In the genomic region with DNA sequence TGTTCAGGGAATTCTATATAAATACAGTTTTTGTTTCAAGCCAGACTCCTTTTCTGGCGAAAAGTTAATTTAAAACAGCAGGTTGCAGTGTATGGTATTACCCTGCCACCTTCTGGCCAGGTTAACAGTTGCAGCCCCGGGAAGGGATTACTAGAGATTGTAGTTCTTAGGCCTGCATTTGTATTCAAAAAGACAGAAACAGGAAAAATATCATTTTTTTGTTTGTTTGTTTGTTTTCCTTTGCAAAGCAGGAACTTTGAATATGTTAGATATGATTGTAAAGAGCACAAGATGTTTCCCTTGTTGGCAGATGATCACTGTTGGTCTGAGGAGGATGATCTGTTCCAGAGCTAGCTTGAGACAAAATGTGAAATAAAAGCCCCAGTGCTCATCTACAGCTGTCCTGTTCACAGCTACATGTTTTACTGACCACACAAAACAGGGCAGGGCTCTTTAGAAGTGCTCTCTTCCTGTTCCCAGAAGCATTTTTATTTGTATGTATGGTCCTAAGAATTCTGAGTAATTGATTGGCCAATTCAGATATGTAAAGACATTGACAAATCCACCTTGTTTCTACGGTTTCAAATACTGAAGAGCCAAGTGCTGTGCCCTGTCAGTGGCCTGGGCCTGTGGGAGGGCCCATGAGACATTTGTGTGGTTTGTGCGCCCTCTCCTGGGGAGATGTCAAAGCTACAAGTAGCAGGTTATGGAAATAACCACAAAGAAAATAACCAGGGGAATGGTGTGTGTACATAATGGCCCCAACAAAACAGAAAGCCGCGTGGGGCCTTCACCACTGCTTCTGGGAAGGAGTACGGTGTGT, we compare ENCODE assay signal across 8 cellular contexts. TPM values are rescaled to one million over a fixed set of nuclear protein-coding genes. Genes with fewer than 3 reads are reported as not detected.
DNase-seq lines count a peak whose midpoint lies in the region; ATAC-seq, FAIRE-seq and TF ChIP-seq lines count a peak whose summit lies in the region.

No MANE protein-coding gene starts in this region.

- H3K27ac ChIP-seq in upper lobe of right lung, result peak overlapping the region; percentile 53

- no peak overlapping the region for H3K4me3 Mint-ChIP-seq in glutamatergic neuron (ENCODE audit: unreplicated experiment)

- H3K36me3 ChIP-seq in GM06990 (ENCODE audit: control insufficient read depth, insufficient read depth, low read length) (no peaks in the 10 kb centered on the region), upper lobe of right lung (peaks cover 47% of the 10 kb centered on the region)

- H3K4me1 ChIP-seq in upper lobe of right lung, result peaks cover 19% of the 10 kb centered on the region

- peak; percentile 82 for TF ChIP-seq CTCF in GM06990 (IDR thresholded peaks at IDR 0.05; ENCODE audit: insufficient read depth, low read length, poor library complexity, severe bottlenecking)
- peak; percentile 90 for TF ChIP-seq CTCF in LNCaP clone FGC (IDR thresholded peaks at IDR 0.05; ENCODE audit: control insufficient read depth, extremely low read depth, insufficient read depth)
- TF ChIP-seq CTCF in glutamatergic neuron (IDR thresholded peaks at IDR 0.05; ENCODE audit: partially characterized antibody, unreplicated experiment), result peak; percentile 75
- peak; percentile 74 for TF ChIP-seq CTCF in upper lobe of right lung (IDR thresholded peaks at IDR 0.05)

- intact Hi-C loops in posterior cingulate gyrus (cut with DNase I), result loop anchor here (1.0 to 2.0 kb wide), 3 partner anchors 145 to 324 kb away; no protein-coding TSS in a partner anchor
- intact Hi-C loops in upper lobe of right lung (cut with DNase I), result loop anchor here (5.0 to 10.0 kb wide), 2 partner anchors 190 to 327 kb away; no protein-coding TSS in a partner anchor

- H3K27me3 Mint-ChIP-seq in glutamatergic neuron (ENCODE audit: unreplicated experiment), result peaks cover 1% of the 10 kb centered on the region

- no peak overlapping the region for H3K4me3 ChIP-seq in GM06990 (replicated peaks; ENCODE audit: low read depth, low read length)
- H3K4me3 ChIP-seq in LNCaP clone FGC (ENCODE audit: low read depth, low read length), result no peak overlapping the region
- no peak overlapping the region for H3K4me3 ChIP-seq in upper lobe of right lung

- ATAC-seq in SK-N-SH treated with all-trans-retinoic acid at 6 μM for 48 hours (peak; percentile 97), upper lobe of right lung (peak; percentile 95)
- ATAC-seq in activated naive CD4-positive, alpha-beta T cell treated with anti-CD3 and anti-CD28 coated beads, Interleukin-2, amount 50 U/mL, for 72 hours, result peak; percentile 94 to 96

- peak overlapping the region; percentile 70 to 75 for H3K27ac Mint-ChIP-seq in activated naive CD4-positive, alpha-beta T cell treated with anti-CD3 and anti-CD28 coated beads, Interleukin-2, amount 50 U/mL, for 72 hours
- peak overlapping the region; percentile 71 for H3K27ac Mint-ChIP-seq in glutamatergic neuron (ENCODE audit: unreplicated experiment)

- H3K27me3 ChIP-seq in GM06990 (replicated peaks; ENCODE audit: control insufficient read depth, insufficient read depth, low read length) (no peaks in the 10 kb centered on the region; the same call in 1 of the 2 replicates), upper lobe of right lung (no peaks in the 10 kb centered on the region)

- peaks cover 16% of the 10 kb centered on the region for H3K4me1 Mint-ChIP-seq in glutamatergic neuron (ENCODE audit: low read depth, unreplicated experiment)

- peak; percentile 20 for FAIRE-seq in H54 (lab: Jason Lieb, UNC)

- no peaks in the 10 kb centered on the region for H3K36me3 Mint-ChIP-seq in activated naive CD4-positive, alpha-beta T cell treated with anti-CD3 and anti-CD28 coated beads, Interleukin-2, amount 50 U/mL, for 72 hours
- H3K36me3 Mint-ChIP-seq in glutamatergic neuron (ENCODE audit: unreplicated experiment), result no peaks in the 10 kb centered on the region

- H3K9me3 Mint-ChIP-seq in activated naive CD4-positive, alpha-beta T cell treated with anti-CD3 and anti-CD28 coated beads, Interleukin-2, amount 50 U/mL, for 72 hours, result no peaks in the 10 kb centered on the region
- peaks cover 2% of the 10 kb centered on the region for H3K9me3 Mint-ChIP-seq in glutamatergic neuron (ENCODE audit: unreplicated experiment)

- no peak for TF ChIP-seq POLR2A in H54 (IDR thresholded peaks at IDR 0.05; ENCODE audit: low read depth, low read length)

- no peaks in the 10 kb centered on the region for H3K9me3 ChIP-seq in upper lobe of right lung

- DNase-seq in GM06990 (ENCODE audit: extremely low read depth, insufficient read length), result peak; percentile 14
- DNase-seq in H54 (ENCODE audit: insufficient read length, low spot score), result peak; percentile 15
- DNase-seq in LNCaP clone FGC (ENCODE audit: low read depth), result no peak
- peak; percentile 65 to 81 for DNase-seq in activated naive CD4-positive, alpha-beta T cell treated with anti-CD3 and anti-CD28 coated beads, Interleukin-2, amount 50 U/mL, for 72 hours (ENCODE audit: low spot score in 2 of 2)
- DNase-seq in glutamatergic neuron, result peak; percentile 86
- peak; percentile 47 to 96 (median 86) for DNase-seq in posterior cingulate gyrus
- DNase-seq in upper lobe of right lung, result peak; percentile 84

TF ChIP-seq in SK-N-SH treated with all-trans-retinoic acid at 6 μM for 48 hours, 23 proteins besides CTCF, POLR2A, EP300 and RAD21:
- TF ChIP-seq POU6F1 (CRISPR knock-in tag; IDR thresholded peaks at IDR 0.05; ENCODE audit: borderline replicate concordance, low read depth) (no peak), BACH2 (CRISPR knock-in tag; IDR thresholded peaks at IDR 0.05; ENCODE audit: borderline replicate concordance) (no peak), TOX (CRISPR knock-in tag; IDR thresholded peaks at IDR 0.05; ENCODE audit: borderline replicate concordance) (no peak), SNAI2 (CRISPR knock-in tag; IDR thresholded peaks at IDR 0.05) (no peak), ZNF565 (CRISPR knock-in tag; conservative IDR thresholded peaks at IDR 0.05; ENCODE audit: low read depth) (no peak), ARNTL (CRISPR knock-in tag; IDR thresholded peaks at IDR 0.05; ENCODE audit: borderline replicate concordance, low read depth) (no peak), TCF4 (CRISPR knock-in tag; IDR thresholded peaks at IDR 0.05; ENCODE audit: borderline replicate concordance) (no peak), ISL1 (CRISPR knock-in tag; IDR thresholded peaks at IDR 0.05) (no peak), GLIS3 (CRISPR knock-in tag; IDR thresholded peaks at IDR 0.05) (no peak), ESRRG (CRISPR knock-in tag; IDR thresholded peaks at IDR 0.05) (no peak), CSDC2 (CRISPR knock-in tag; IDR thresholded peaks at IDR 0.05) (no peak), ZFP3 (CRISPR knock-in tag; IDR thresholded peaks at IDR 0.05) (no peak)
- TF ChIP-seq, protein P1, sequence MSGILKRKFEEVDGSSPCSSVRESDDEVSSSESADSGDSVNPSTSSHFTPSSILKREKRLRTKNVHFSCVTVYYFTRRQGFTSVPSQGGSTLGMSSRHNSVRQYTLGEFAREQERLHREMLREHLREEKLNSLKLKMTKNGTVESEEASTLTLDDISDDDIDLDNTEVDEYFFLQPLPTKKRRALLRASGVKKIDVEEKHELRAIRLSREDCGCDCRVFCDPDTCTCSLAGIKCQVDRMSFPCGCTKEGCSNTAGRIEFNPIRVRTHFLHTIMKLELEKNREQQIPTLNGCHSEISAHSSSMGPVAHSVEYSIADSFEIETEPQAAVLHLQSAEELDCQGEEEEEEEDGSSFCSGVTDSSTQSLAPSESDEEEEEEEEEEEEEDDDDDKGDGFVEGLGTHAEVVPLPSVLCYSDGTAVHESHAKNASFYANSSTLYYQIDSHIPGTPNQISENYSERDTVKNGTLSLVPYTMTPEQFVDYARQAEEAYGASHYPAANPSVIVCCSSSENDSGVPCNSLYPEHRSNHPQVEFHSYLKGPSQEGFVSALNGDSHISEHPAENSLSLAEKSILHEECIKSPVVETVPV (CRISPR knock-in tag; IDR thresholded peaks at IDR 0.05), result no peak
- TF ChIP-seq, protein P2, sequence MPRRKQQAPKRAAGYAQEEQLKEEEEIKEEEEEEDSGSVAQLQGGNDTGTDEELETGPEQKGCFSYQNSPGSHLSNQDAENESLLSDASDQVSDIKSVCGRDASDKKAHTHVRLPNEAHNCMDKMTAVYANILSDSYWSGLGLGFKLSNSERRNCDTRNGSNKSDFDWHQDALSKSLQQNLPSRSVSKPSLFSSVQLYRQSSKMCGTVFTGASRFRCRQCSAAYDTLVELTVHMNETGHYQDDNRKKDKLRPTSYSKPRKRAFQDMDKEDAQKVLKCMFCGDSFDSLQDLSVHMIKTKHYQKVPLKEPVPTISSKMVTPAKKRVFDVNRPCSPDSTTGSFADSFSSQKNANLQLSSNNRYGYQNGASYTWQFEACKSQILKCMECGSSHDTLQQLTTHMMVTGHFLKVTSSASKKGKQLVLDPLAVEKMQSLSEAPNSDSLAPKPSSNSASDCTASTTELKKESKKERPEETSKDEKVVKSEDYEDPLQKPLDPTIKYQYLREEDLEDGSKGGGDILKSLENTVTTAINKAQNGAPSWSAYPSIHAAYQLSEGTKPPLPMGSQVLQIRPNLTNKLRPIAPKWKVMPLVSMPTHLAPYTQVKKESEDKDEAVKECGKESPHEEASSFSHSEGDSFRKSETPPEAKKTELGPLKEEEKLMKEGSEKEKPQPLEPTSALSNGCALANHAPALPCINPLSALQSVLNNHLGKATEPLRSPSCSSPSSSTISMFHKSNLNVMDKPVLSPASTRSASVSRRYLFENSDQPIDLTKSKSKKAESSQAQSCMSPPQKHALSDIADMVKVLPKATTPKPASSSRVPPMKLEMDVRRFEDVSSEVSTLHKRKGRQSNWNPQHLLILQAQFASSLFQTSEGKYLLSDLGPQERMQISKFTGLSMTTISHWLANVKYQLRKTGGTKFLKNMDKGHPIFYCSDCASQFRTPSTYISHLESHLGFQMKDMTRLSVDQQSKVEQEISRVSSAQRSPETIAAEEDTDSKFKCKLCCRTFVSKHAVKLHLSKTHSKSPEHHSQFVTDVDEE (CRISPR knock-in tag; IDR thresholded peaks at IDR 0.05), result no peak

RNA-seq across cellular contexts. Expression of gene CLDN22, which starts 57.9 kb away (rescaled TPM):
- total RNA-seq in activated naive CD4-positive, alpha-beta T cell treated with anti-CD3 and anti-CD28 coated beads, Interleukin-2, amount 50 U/mL, for 72 hours, result not detected
- total RNA-seq in glutamatergic neuron (ENCODE audit: unreplicated experiment), result not detected
- not detected for total RNA-seq in upper lobe of right lung
